In genomic region chr16:70638814-70639792, GRCh38 we compare ENCODE assay signal across 11 cellular contexts. TPM values are rescaled to one million over a fixed set of nuclear protein-coding genes. Genes with fewer than 3 reads are reported as not detected.
DNase-seq lines count a peak whose midpoint lies in the region; ATAC-seq, FAIRE-seq and TF ChIP-seq lines count a peak whose summit lies in the region.
"Had no signal": no experiment of that assay in that cellular context is flagged by ENCODE, and none has a peak within 500 bp of the region (broad histone marks: within the 10 kb centered on the region; RNA-seq: fewer than 3 reads in every experiment).

No MANE protein-coding gene starts in this region.

- 62 to 72% (median 66%) methylated on average over 18 of the region's 18 CpGs for WGBS in small intestine, 3 donors

- peak overlapping the region in 1 of 2 donors; percentile 29 for H3K9ac ChIP-seq in stomach smooth muscle (ENCODE audit: low read length in 2 of 2)

- H3K4me1 ChIP-seq in stomach smooth muscle (ENCODE audit: control insufficient read depth, insufficient read depth, low read length) (peaks cover 10% of the 10 kb centered on the region), small intestine (ENCODE audit: control insufficient read depth in 2 of 2, insufficient read depth in 1 of 2, low read depth in 1 of 2, low read length in 1 of 2) (no peaks in the 10 kb centered on the region)
- H3K4me1 ChIP-seq: right lobe of liver had no signal

- no peaks in the 10 kb centered on the region for H3K27me3 ChIP-seq in brain microvascular endothelial cell (replicated peaks)
- no peaks in the 10 kb centered on the region for H3K27me3 ChIP-seq in kidney epithelial cell (ENCODE audit: control insufficient read depth, insufficient read depth, low read length)
- no peaks in the 10 kb centered on the region for H3K27me3 ChIP-seq in stomach smooth muscle (ENCODE audit: control insufficient read depth in 1 of 2, insufficient read depth in 2 of 2, low read length in 2 of 2)
- no peaks in the 10 kb centered on the region for H3K27me3 ChIP-seq in small intestine (ENCODE audit: control insufficient read depth in 2 of 2, insufficient read depth in 2 of 2, low read length in 2 of 2)
- H3K27me3 ChIP-seq: right lobe of liver had no signal

- DNase-seq in HTR-8/SVneo (ENCODE audit: insufficient read length, low spot score) (no peak), brain microvascular endothelial cell (peak; percentile 92), kidney epithelial cell (ENCODE audit: low read depth) (no peak), small intestine (no peak), NCI-H2171 treated with DMSO at 0.1 percent for 48 hours (lab: John Stamatoyannopoulos, UW) (no peak), epidermal melanocyte (ENCODE audit: insufficient read length, low spot score) (no peak)
- DNase-seq: kidney glomerular epithelial cell, right lobe of liver had no signal

- in situ Hi-C loops in brain microvascular endothelial cell (cut with HindIII; ENCODE audit: low pct_ligation_motif_present, low sequenced_read_pairs), result no loop called here

- H3K36me3 ChIP-seq in brain microvascular endothelial cell (replicated peaks), result no peaks in the 10 kb centered on the region
- no peaks in the 10 kb centered on the region for H3K36me3 ChIP-seq in kidney epithelial cell (ENCODE audit: control insufficient read depth, insufficient read depth, low read length)
- H3K36me3 ChIP-seq in stomach smooth muscle (ENCODE audit: control insufficient read depth in 2 of 2, insufficient read depth in 2 of 2, low read length in 2 of 2), result no peaks in the 10 kb centered on the region
- H3K36me3 ChIP-seq in small intestine (ENCODE audit: control insufficient read depth in 2 of 2, insufficient read depth in 2 of 2, low read length in 2 of 2), result no peaks in the 10 kb centered on the region
- H3K36me3 ChIP-seq: right lobe of liver had no signal

- TF ChIP-seq POLR2A in GM18505 (IDR thresholded peaks at IDR 0.05; ENCODE audit: borderline replicate concordance, extremely low read depth, insufficient read depth, insufficient read length), result no peak

- H3K4me3 ChIP-seq in brain microvascular endothelial cell (ENCODE audit: low read depth, low read length), result no peak overlapping the region
- H3K4me3 ChIP-seq in kidney epithelial cell (ENCODE audit: low read depth, low read length), result no peak overlapping the region
- peak overlapping the region; percentile 6 to 29 for H3K4me3 ChIP-seq in stomach smooth muscle (ENCODE audit: low read length in 2 of 2)
- no peak overlapping the region for H3K4me3 ChIP-seq in small intestine (ENCODE audit: low read depth in 1 of 2, low read length in 2 of 2)
- H3K4me3 ChIP-seq: right lobe of liver had no signal

- H3K9me3 ChIP-seq in stomach smooth muscle (ENCODE audit: control insufficient read depth in 2 of 2, low read length in 2 of 2) (no peaks in the 10 kb centered on the region), small intestine (ENCODE audit: control insufficient read depth, low read depth) (no peaks in the 10 kb centered on the region)
- H3K9me3 ChIP-seq: right lobe of liver had no signal

- no peak for ATAC-seq in GM18505 (IDR thresholded peaks at IDR 0.05; ENCODE audit: unreplicated experiment)

- H3K27ac ChIP-seq in brain microvascular endothelial cell (peak overlapping the region; percentile 76), stomach smooth muscle (ENCODE audit: low read length) (peak overlapping the region; percentile 31), small intestine (ENCODE audit: low read depth in 1 of 2, low read length in 1 of 2) (peak overlapping the region in 1 of 2 donors; percentile 29)
- H3K27ac ChIP-seq: right lobe of liver had no signal

- TF ChIP-seq CTCF in brain microvascular endothelial cell (IDR thresholded peaks at IDR 0.05; ENCODE audit: low read depth, low read length, missing control alignments) (peak; percentile 14), kidney epithelial cell (IDR thresholded peaks at IDR 0.05; ENCODE audit: insufficient read depth, low read length, poor library complexity, severe bottlenecking) (peak; percentile 2)

- peak; percentile 79 for FAIRE-seq in HTR-8/SVneo (lab: Jason Lieb, UNC)
- FAIRE-seq in small intestine (lab: Jason Lieb, UNC), result no peak
- FAIRE-seq: TTC549 had no signal

RNA-seq across cellular contexts. Expression of gene IL34, which starts 7.3 kb away (rescaled TPM):
- 0.25 and 0.82 TPM in 2 replicates for total RNA-seq in kidney epithelial cell
- polyA plus RNA-seq in small intestine, result 1 to 10 TPM in 2 of 3 donors, not detected in 1; 1.5 to 6.5 TPM

RNA-seq across cellular contexts. Expression of gene MTSS2, which starts 46.8 kb away (rescaled TPM):
- 19.8 and 21.6 TPM in 2 replicates for total RNA-seq in kidney epithelial cell
- polyA plus RNA-seq in small intestine, result 10 to 100 TPM in 1 of 3 donors, 1 to 10 TPM in 2; 2.9 to 15.2 (median 7.3) TPM

Comparison
In these comparisons a context has a peak if more than half of its experiments do, and no peak if none do; other contexts are left out.
1. H3K4me3 ChIP-seq: peak in stomach smooth muscle (2 of 2); none in brain microvascular endothelial cell (single experiment), kidney epithelial cell (single experiment) and small intestine (0 of 2).